Comparison of ENCODE assay signal across 8 cellular contexts in genomic region chr14:96204151-96205058, GRCh38. TPM values are rescaled to one million over a fixed set of nuclear protein-coding genes. Genes with fewer than 3 reads are reported as not detected.
A peak's percentile ranks its signal among the peaks of the same experiment; 100 is the strongest.
DNase-seq lines count a peak whose midpoint lies in the region; ATAC-seq, FAIRE-seq and TF ChIP-seq lines count a peak whose summit lies in the region.

Gene BDKRB2, plus strand, starts transcription at chr14:96204839. Its CDS starts 32,269 bp downstream, at chr14:96237108.

- H3K9ac ChIP-seq in Karpas-422 (ENCODE audit: low read length), result no peak within 1 kb of the TSS
- peak within 1 kb of the TSS in 2 of 4 experiments; percentile 9 to 29; a peak in 2 of 7 replicates for H3K9ac ChIP-seq in H1 (replicated peaks in 1 of 4; ENCODE audit: extremely low read depth in 1 of 4, low read depth in 3 of 4, low read length in 3 of 4)
- peak within 1 kb of the TSS; percentile 70 to 80 for H3K9ac ChIP-seq in stomach smooth muscle (ENCODE audit: low read length in 2 of 2)

- H2BK15ac ChIP-seq in H1 (ENCODE audit: low read length), result peak within 1 kb of the TSS; percentile 83; the same call in 1 of the 2 replicates

- no peak for TF ChIP-seq RAD21 in H1 (IDR thresholded peaks at IDR 0.05 in 1 of 2, conservative IDR thresholded peaks at IDR 0.05 in 1 of 2; ENCODE audit: low read depth in 2 of 2, low read length in 2 of 2)

- H2BK120ac ChIP-seq in H1 (replicated peaks; ENCODE audit: low read depth, low read length), result no peak within 1 kb of the TSS

- no peak within 1 kb of the TSS for H3K23ac ChIP-seq in H1 (ENCODE audit: insufficient read length)

- H3K4me2 ChIP-seq in Karpas-422 (ENCODE audit: low read depth, low read length, poor library complexity, severe bottlenecking) (peak within 1 kb of the TSS; percentile 23), H1 (ENCODE audit: insufficient read depth in 1 of 2, low read depth in 2 of 2, low read length in 2 of 2) (peak within 1 kb of the TSS; percentile 71 to 84)

- DNase-seq in D341Med (ENCODE audit: low spot score), result peak; percentile 58
- no peak for DNase-seq in Karpas-422
- DNase-seq in RPMI8226, result peak; percentile 33
- DNase-seq in H1 (ENCODE audit: low read depth in 1 of 2, low spot score in 2 of 2), result peak; percentile 17 to 69
- DNase-seq in lower lobe of right lung, result peak; percentile 73
- no peak for DNase-seq in GM20000 (ENCODE audit: low spot score)

- FAIRE-seq in H1 (lab: Jason Lieb, UNC), result no peak

- CTCF ChIA-PET in H1 (lab: Charles Lee; ENCODE audit: partially characterized antibody), result interaction anchor here (0.6 to 1.6 kb wide), 8 partner anchors 25 to 575 kb away, joined by 3 to 4 read pairs (median 3); no protein-coding TSS in a partner anchor

- H3K9me2 ChIP-seq in Karpas-422 (replicated peaks; ENCODE audit: insufficient read depth, low read length), result no peaks in the 10 kb centered on the region

- H2AFZ ChIP-seq in Karpas-422 (ENCODE audit: low read length) (peak within 1 kb of the TSS; percentile 25; the same call in 1 of the 2 replicates), H1 (ENCODE audit: low read length) (no peak within 1 kb of the TSS)

- H3K27me3 ChIP-seq in Karpas-422 (ENCODE audit: low read length) (no peaks in the 10 kb centered on the region), H1 (replicated peaks in 1 of 4; ENCODE audit: control insufficient read depth in 3 of 4, extremely low read depth in 1 of 4, insufficient read depth in 3 of 4, low read length in 3 of 4) (peaks cover 0 to 22% (median 19%) of the 10 kb centered on the region in 4 experiments; a peak in 6 of 7 replicates), lower lobe of right lung (ENCODE audit: low read depth) (no peaks in the 10 kb centered on the region), stomach smooth muscle (ENCODE audit: control insufficient read depth in 1 of 2, insufficient read depth in 2 of 2, low read length in 2 of 2) (no peaks in the 10 kb centered on the region)

- H3K56ac ChIP-seq in H1 (replicated peaks; ENCODE audit: insufficient read length, low read depth, low read length), result no peak within 1 kb of the TSS

- no peak within 1 kb of the TSS for H2AK5ac ChIP-seq in H1 (ENCODE audit: low read depth, low read length)

- H3K27ac ChIP-seq in Karpas-422 (ENCODE audit: low read length), result no peak within 1 kb of the TSS
- no peak within 1 kb of the TSS for H3K27ac ChIP-seq in H1 (ENCODE audit: low read depth, low read length)
- H3K27ac ChIP-seq in lower lobe of right lung, result peak within 1 kb of the TSS; percentile 66
- H3K27ac ChIP-seq in stomach smooth muscle (ENCODE audit: low read length), result peak within 1 kb of the TSS; percentile 37

- peaks cover 10% of the 10 kb centered on the region; the same call in 1 of the 2 replicates for H3K23me2 ChIP-seq in H1 (ENCODE audit: low read depth, low read length)

- H3K4me1 ChIP-seq in Karpas-422 (ENCODE audit: low read length), result peaks cover 13% of the 10 kb centered on the region
- peaks cover 0 to 22% (median 5%) of the 10 kb centered on the region in 4 experiments; a peak in 5 of 7 replicates for H3K4me1 ChIP-seq in H1 (replicated peaks in 1 of 4; ENCODE audit: control insufficient read depth in 3 of 4, insufficient read depth in 4 of 4, low read length in 3 of 4)
- peaks cover 11% of the 10 kb centered on the region for H3K4me1 ChIP-seq in lower lobe of right lung
- peaks cover 27% of the 10 kb centered on the region for H3K4me1 ChIP-seq in stomach smooth muscle (ENCODE audit: control insufficient read depth, insufficient read depth, low read length)

- no peak for TF ChIP-seq EP300 in H1 (IDR thresholded peaks at IDR 0.05; ENCODE audit: borderline replicate concordance in 1 of 2, low read depth in 2 of 2, low read length in 2 of 2)

- no peak within 1 kb of the TSS for H3K14ac ChIP-seq in H1 (ENCODE audit: insufficient read length)

- H2BK20ac ChIP-seq in H1 (ENCODE audit: low read length), result 0 out of 2 replicates have a peak within 1 kb of the TSS, but pooled peaks have one; percentile 43

- ATAC-seq in lower lobe of right lung (peak; percentile 91 to 93), GM18520 (IDR thresholded peaks at IDR 0.05; ENCODE audit: unreplicated experiment) (no peak)

- H3K4me3 ChIP-seq in Karpas-422 (ENCODE audit: low read length) (no peak within 1 kb of the TSS), H1 (ENCODE audit: extremely low read depth in 1 of 4, insufficient read depth in 2 of 4, low read depth in 3 of 4, low read length in 4 of 4) (peak within 1 kb of the TSS; percentile 25 to 63 (median 44)), lower lobe of right lung (peak within 1 kb of the TSS; percentile 45), stomach smooth muscle (ENCODE audit: low read length in 2 of 2) (peak within 1 kb of the TSS; percentile 71 to 76)

- intact Hi-C loops in lower lobe of right lung (cut with DNase I), result no loop called here

- H3K9me3 ChIP-seq in Karpas-422 (ENCODE audit: low read length), result no peaks in the 10 kb centered on the region
- no peaks in the 10 kb centered on the region for H3K9me3 ChIP-seq in H1 (ENCODE audit: insufficient read depth in 2 of 2, low read depth in 1 of 2, low read length in 1 of 2)
- H3K9me3 ChIP-seq in lower lobe of right lung, result no peaks in the 10 kb centered on the region
- H3K9me3 ChIP-seq in stomach smooth muscle (ENCODE audit: control insufficient read depth in 2 of 2, low read length in 2 of 2), result no peaks in the 10 kb centered on the region

- H4K20me1 ChIP-seq in Karpas-422 (ENCODE audit: insufficient read depth, low read depth, low read length), result no peaks in the 10 kb centered on the region; the same call in 1 of the 2 replicates
- H4K20me1 ChIP-seq in H1 (replicated peaks in 1 of 2; ENCODE audit: control insufficient read depth in 1 of 2, insufficient read depth in 2 of 2, low read length in 2 of 2), result no peaks in the 10 kb centered on the region

- no peak for TF ChIP-seq CTCF in H1 (IDR thresholded peaks at IDR 0.05; ENCODE audit: control extremely low read depth in 1 of 3, insufficient read depth in 1 of 3, low read depth in 1 of 3, low read length in 3 of 3)
- TF ChIP-seq CTCF in lower lobe of right lung (IDR thresholded peaks at IDR 0.05), result no peak
- no peak for TF ChIP-seq CTCF in GM20000 (IDR thresholded peaks at IDR 0.05; ENCODE audit: extremely low read depth, missing control alignments)

- H4K8ac ChIP-seq in H1 (ENCODE audit: extremely low read depth, insufficient read depth, low read length), result peak within 1 kb of the TSS; percentile 53

- H3K36me3 ChIP-seq in Karpas-422 (ENCODE audit: insufficient read depth, low read length) (no peaks in the 10 kb centered on the region), H1 (ENCODE audit: control insufficient read depth in 2 of 4, insufficient read depth in 4 of 4, low read length in 3 of 4) (no peaks in the 10 kb centered on the region), lower lobe of right lung (no peaks in the 10 kb centered on the region), stomach smooth muscle (ENCODE audit: control insufficient read depth in 2 of 2, insufficient read depth in 2 of 2, low read length in 2 of 2) (no peaks in the 10 kb centered on the region)

- H3K18ac ChIP-seq in H1 (ENCODE audit: extremely low read depth, low read length), result peak within 1 kb of the TSS; percentile 24; the same call in 1 of the 2 replicates

- no peak within 1 kb of the TSS for H3K4ac ChIP-seq in H1 (replicated peaks; ENCODE audit: insufficient read length, low read depth, low read length)

- H3K79me2 ChIP-seq in Karpas-422 (ENCODE audit: low read length), result no peaks in the 10 kb centered on the region
- no peaks in the 10 kb centered on the region for H3K79me2 ChIP-seq in H1 (ENCODE audit: control insufficient read depth in 1 of 2, insufficient read depth in 2 of 2, low read length in 2 of 2)

- 0 out of 2 replicates have a peak within 1 kb of the TSS, but pooled peaks have one; percentile 55 for H2BK12ac ChIP-seq in H1 (ENCODE audit: low read depth, low read length)

- H2BK5ac ChIP-seq in H1 (ENCODE audit: low read depth, low read length), result no peak within 1 kb of the TSS; the same call in 1 of the 2 replicates

- no peak for TF ChIP-seq POLR2A in H1 (IDR thresholded peaks at IDR 0.05; ENCODE audit: control extremely low read depth in 1 of 2, low read depth in 2 of 2, low read length in 2 of 2)

- POLR2A ChIA-PET in H1 (lab: Charles Lee; ENCODE audit: partially characterized antibody), result interaction anchor here (0.5 to 1.0 kb wide), 3 partner anchors 13 to 164 kb away, joined by 3 to 4 read pairs (median 3); no protein-coding TSS in a partner anchor

- H3K79me1 ChIP-seq in H1 (ENCODE audit: low read depth, low read length), result no peaks in the 10 kb centered on the region

- WGBS in H1 (ENCODE audit: extremely low coverage in 1 of 2, insufficient coverage in 1 of 2, insufficient read length in 1 of 2, insufficient replicate concordance in 2 of 2, low coverage in 1 of 2, low lambda C conversion rate in 2 of 2, missing lambda C conversion rate in 1 of 2), 2 experiments, result 29% methylated on average over 38 of the region's 41 CpGs; no CpG with 5 or more reads in 1 of the 2 experiments

- H4K5ac ChIP-seq in H1 (ENCODE audit: insufficient read length, low read depth, low read length), result no peak within 1 kb of the TSS

- peak within 1 kb of the TSS; percentile 57 for H4K91ac ChIP-seq in H1 (replicated peaks; ENCODE audit: insufficient read length, low read length)

TF ChIP-seq in H1, 55 proteins besides CTCF, POLR2A, EP300 and RAD21 (continues in another document):
- TF ChIP-seq RBBP5 (IDR thresholded peaks at IDR 0.05; ENCODE audit: borderline replicate concordance, low read depth, low read length) (no peak), JUND (IDR thresholded peaks at IDR 0.05; ENCODE audit: low read length) (peak; percentile 56; the same call in 1 of the 2 replicates), CREB1 (IDR thresholded peaks at IDR 0.05) (peak; percentile 51; the same call in 1 of the 2 replicates), KDM4A (IDR thresholded peaks at IDR 0.05; ENCODE audit: low read depth, low read length, severe bottlenecking) (peak; percentile 80), TAF1 (IDR thresholded peaks at IDR 0.05; ENCODE audit: low read depth, low read length) (peak; percentile 45; the same call in 1 of the 2 replicates), POLR2AphosphoS5 (IDR thresholded peaks at IDR 0.05; ENCODE audit: low read depth, low read length) (no peak)

RNA-seq across cellular contexts. Expression of gene BDKRB2, which starts in this region (rescaled TPM):
- total RNA-seq in Karpas-422 (2014; rRNA removed; shearing (Covaris generic); ENCODE audit: low replicate concordance), result not detected in 2 replicates
- 0.13 TPM in 2 replicates for total RNA-seq in H1 (2021; fragmentation: NEBNext Ultra II Directional; extraction: Animal tissue kit (Norgen Biotek cat#: 25700))
- 0.21 and 0.24 TPM in 2 replicates for polyA plus RNA-seq in H1 (2011; rRNA removed)
- 0.28 TPM for polyA plus RNA-seq in H1 (2011; cell fraction: cytosol; rRNA removed)
- 0.30 TPM for polyA plus RNA-seq in H1 (2011; cell fraction: nucleus; rRNA removed)
- polyA plus RNA-seq in H1 (2012, experiment 1 of 2), result 0.20 to 0.33 TPM (median 0.26 TPM) in 4 replicates
- not detected for polyA plus RNA-seq in H1 (2012, experiment 2 of 2)
- 0.20 TPM for polyA plus RNA-seq in H1 (2013, experiment 1 of 2)
- polyA plus RNA-seq in H1 (2013, experiment 2 of 2), result 0.18 TPM
- 1.3 and 1.8 TPM in 2 replicates for polyA minus RNA-seq in H1 (2011; rRNA and poly(A)+ RNA removed)
- polyA minus RNA-seq in H1 (2011; cell fraction: cytosol; rRNA and poly(A)+ RNA removed), result 0.51 TPM
- polyA minus RNA-seq in H1 (2011; cell fraction: nucleus; rRNA and poly(A)+ RNA removed), result 0.70 TPM
- 1.3 TPM for total RNA-seq in lower lobe of right lung

Comparison
In these comparisons a context has a peak if more than half of its experiments do, and no peak if none do; other contexts are left out.
1. DNase-seq: peak in D341Med (single experiment), RPMI8226 (single experiment), H1 (2 of 2) and lower lobe of right lung (single experiment); none in Karpas-422 (single experiment) and GM20000 (single experiment).
2. H3K27ac ChIP-seq: peak in lower lobe of right lung (single experiment) and stomach smooth muscle (single experiment); none in Karpas-422 (single experiment) and H1 (single experiment).